Comparison of ENCODE assay signal across 27 cellular contexts in genomic region chr11:33027233-33027632, GRCh38. TPM values are rescaled to one million over a fixed set of nuclear protein-coding genes. Genes with fewer than 3 reads are reported as not detected.
"Had no signal": no experiment of that assay in that cellular context is flagged by ENCODE, and none has a peak within 500 bp of the region (broad histone marks: within the 10 kb centered on the region; RNA-seq: fewer than 3 reads in every experiment).

No MANE protein-coding gene starts in this region.

- ATAC-seq: activated CD8-positive, alpha-beta memory T cell treated with anti-CD3 and anti-CD28 coated beads, Interleukin-2, amount 10 ng/mL, durations not matched to agents 7 days and 5 days; activated naive CD4-positive, alpha-beta T cell treated with anti-CD3 and anti-CD28 coated beads, Interleukin-2, amount 50 U/mL, for 72 hours; activated naive CD8-positive, alpha-beta T cell treated with anti-CD3 and anti-CD28 coated beads, Interleukin-2, amount 50 U/mL, for 24 hours; Panc1; Right ventricle myocardium inferior; T-cell had no signal

- H3K27me3 ChIP-seq: brain microvascular endothelial cell, cardiac muscle cell had no signal

- H3K4me3 Mint-ChIP-seq: activated B cell treated with CpG ODN at 0.5 μM for 24 hours; activated CD4-positive, alpha-beta T cell treated with anti-CD3 and anti-CD28 coated beads, Interleukin-2, amount 10 ng/mL, durations not matched to agents 24 days and 14 days; activated CD8-positive, alpha-beta memory T cell treated with anti-CD3 and anti-CD28 coated beads, Interleukin-2, amount 10 ng/mL, durations not matched to agents 7 days and 5 days; activated naive CD8-positive, alpha-beta T cell treated with anti-CD3 and anti-CD28 coated beads, Interleukin-2, amount 50 U/mL, for 24 hours; activated T-cell treated with anti-CD3 and anti-CD28 coated beads, Interleukin-2, amount 50 U/mL, for 24 hours; activated T-helper 1 cell treated with anti-CD3 and anti-CD28 coated beads, Interleukin-12 subunit alpha, Interleukin-12 subunit beta, Interleukin-2, Interleukin-4 antibody, amounts not matched to agents 30 ng/mL and 10 ng/mL and 1 ng/mL, durations not matched to agents 14 hours and 24 hours and 36 hours; T-cell had no signal

- H3K36me3 Mint-ChIP-seq: activated CD8-positive, alpha-beta memory T cell treated with anti-CD3 and anti-CD28 coated beads, Interleukin-2, amount 10 ng/mL, durations not matched to agents 7 days and 5 days; activated naive CD4-positive, alpha-beta T cell treated with anti-CD3 and anti-CD28 coated beads, Interleukin-2, amount 50 U/mL, for 72 hours; T-cell had no signal

- H3K27ac ChIP-seq: brain microvascular endothelial cell, cardiac muscle cell had no signal

- H3K4me1 Mint-ChIP-seq: activated B cell treated with CpG ODN at 0.5 μM for 24 hours; activated CD4-positive, alpha-beta T cell treated with anti-CD3 and anti-CD28 coated beads, Interleukin-2, amount 10 ng/mL, durations not matched to agents 24 days and 14 days; activated CD8-positive, alpha-beta memory T cell treated with anti-CD3 and anti-CD28 coated beads, Interleukin-2, amount 10 ng/mL, durations not matched to agents 7 days and 5 days had no signal

- H3K9me3 Mint-ChIP-seq: activated B cell treated with CpG ODN at 0.5 μM for 24 hours; activated CD4-positive, alpha-beta T cell treated with anti-CD3 and anti-CD28 coated beads, Interleukin-2, amount 10 ng/mL, durations not matched to agents 24 days and 14 days; activated naive CD4-positive, alpha-beta T cell treated with anti-CD3 and anti-CD28 coated beads, Interleukin-2, amount 50 U/mL, for 72 hours; activated naive CD8-positive, alpha-beta T cell treated with anti-CD3 and anti-CD28 coated beads, Interleukin-2, amount 50 U/mL, for 24 hours; activated T-cell treated with anti-CD3 and anti-CD28 coated beads, Interleukin-2, amount 50 U/mL, for 24 hours; activated T-helper 1 cell treated with anti-CD3 and anti-CD28 coated beads, Interleukin-12 subunit alpha, Interleukin-12 subunit beta, Interleukin-2, Interleukin-4 antibody, amounts not matched to agents 30 ng/mL and 10 ng/mL and 1 ng/mL, durations not matched to agents 14 hours and 24 hours and 36 hours; T-cell had no signal

- DNase-seq: activated B cell treated with CpG ODN at 0.5 μM for 24 hours; activated CD4-positive, alpha-beta T cell treated with anti-CD3 and anti-CD28 coated beads for 1 hour; activated CD4-positive, alpha-beta T cell treated with anti-CD3 and anti-CD28 coated beads, Interleukin-2, amount 10 ng/mL, durations not matched to agents 24 days and 14 days; activated CD4-positive, alpha-beta T cell treated with anti-CD3 and anti-CD28 coated beads, Interleukin-2, amount 50 U/mL, for 48 hours; activated CD8-positive, alpha-beta memory T cell treated with anti-CD3 and anti-CD28 coated beads, Interleukin-2, amount 10 ng/mL, durations not matched to agents 7 days and 5 days; activated effector memory CD4-positive, alpha-beta T cell treated with Interleukin-2 at 50 U/mL for 16 hours; activated naive CD4-positive, alpha-beta T cell; activated naive CD8-positive, alpha-beta T cell treated with anti-CD3 and anti-CD28 coated beads, Interleukin-2, amount 50 U/mL, for 24 hours; activated T-cell treated with anti-CD3 and anti-CD28 coated beads, Interleukin-2, amount 50 U/mL, for 24 hours; amniotic stem cell; brain microvascular endothelial cell; Kasumi-1; NCI-H1417; NCI-H1930; NCI-H345; NCI-H510A; NCI-H526 treated with DMSO at 0.1 percent for 48 hours; NCI-H82; RPMI8226; T-cell; T-helper 2 cell; T1000 had no signal

- H3K27ac Mint-ChIP-seq: activated B cell treated with CpG ODN at 0.5 μM for 24 hours; activated CD4-positive, alpha-beta T cell treated with anti-CD3 and anti-CD28 coated beads, Interleukin-2, amount 10 ng/mL, durations not matched to agents 24 days and 14 days; activated CD8-positive, alpha-beta memory T cell treated with anti-CD3 and anti-CD28 coated beads, Interleukin-2, amount 10 ng/mL, durations not matched to agents 7 days and 5 days; activated naive CD4-positive, alpha-beta T cell treated with anti-CD3 and anti-CD28 coated beads, Interleukin-2, amount 50 U/mL, for 72 hours; activated naive CD8-positive, alpha-beta T cell treated with anti-CD3 and anti-CD28 coated beads, Interleukin-2, amount 50 U/mL, for 24 hours; activated T-cell treated with anti-CD3 and anti-CD28 coated beads, Interleukin-2, amount 50 U/mL, for 24 hours; activated T-helper 1 cell treated with anti-CD3 and anti-CD28 coated beads, Interleukin-12 subunit alpha, Interleukin-12 subunit beta, Interleukin-2, Interleukin-4 antibody, amounts not matched to agents 30 ng/mL and 10 ng/mL and 1 ng/mL, durations not matched to agents 14 hours and 24 hours and 36 hours; T-cell had no signal

- H3K27me3 Mint-ChIP-seq: activated naive CD8-positive, alpha-beta T cell treated with anti-CD3 and anti-CD28 coated beads, Interleukin-2, amount 50 U/mL, for 24 hours; activated T-cell treated with anti-CD3 and anti-CD28 coated beads, Interleukin-2, amount 50 U/mL, for 24 hours had no signal

RNA-seq across cellular contexts. Expression of gene DEPDC7, which starts 11.6 kb away (rescaled TPM):
- total RNA-seq: activated B cell treated with CpG ODN at 0.5 μM for 24 hours had no signal
